In the genomic region with DNA sequence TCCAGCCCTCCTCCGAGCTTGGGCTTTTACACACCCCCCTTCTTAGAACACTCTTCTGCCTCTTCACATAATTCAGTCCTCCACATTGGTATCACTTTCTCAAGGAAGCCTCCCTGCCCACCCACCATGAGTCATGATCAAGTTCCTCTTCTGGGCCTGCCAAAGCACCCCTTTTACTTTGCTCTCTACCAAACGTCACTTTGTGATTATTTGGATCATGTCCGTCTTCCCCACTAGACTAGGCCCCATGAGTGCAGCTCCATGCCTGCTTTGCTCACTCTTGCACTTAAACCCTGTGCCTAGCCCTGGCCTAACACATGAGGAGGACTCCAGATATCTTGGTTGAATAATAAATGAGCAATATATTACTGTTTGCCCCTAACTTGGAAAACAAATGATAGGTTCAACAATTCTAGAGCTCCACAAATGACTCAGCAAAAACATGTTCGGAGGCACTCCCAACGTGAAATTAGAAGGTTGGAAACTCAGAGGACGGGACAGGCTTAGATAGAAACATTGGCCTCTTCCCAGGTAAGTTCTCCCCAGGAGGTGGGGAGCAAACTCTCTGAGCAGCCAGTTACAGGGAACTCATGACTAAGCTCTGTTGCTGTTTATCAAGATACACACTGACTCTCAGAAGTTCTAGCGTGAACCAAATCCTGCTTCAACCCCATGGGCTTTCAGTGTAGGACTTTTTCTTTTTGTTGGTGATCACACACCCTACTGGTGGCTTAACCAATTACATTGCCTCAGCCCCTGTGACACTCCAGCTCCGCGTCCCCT, we compare ENCODE assay signal across 8 cellular contexts. TPM values are rescaled to one million over a fixed set of nuclear protein-coding genes. Genes with fewer than 3 reads are reported as not detected.
A peak's percentile ranks its signal among the peaks of the same experiment; 100 is the strongest.
DNase-seq lines count a peak whose midpoint lies in the region; ATAC-seq and TF ChIP-seq lines count a peak whose summit lies in the region.

No MANE protein-coding gene starts in this region.

- intact Hi-C loops in CD14-positive monocyte (cut with micrococcal nuclease), result no loop called here
- intact Hi-C loops in uterus (cut with DNase I; ENCODE audit: low total_unique reads), result no loop called here

- no peak for TF ChIP-seq POLR2A in uterus (IDR thresholded peaks at IDR 0.05)

- H3K27me3 ChIP-seq in fibroblast of lung (ENCODE audit: control insufficient read depth, insufficient read depth, low read length) (no peaks in the 10 kb centered on the region), uterus (no peaks in the 10 kb centered on the region)

- no peaks in the 10 kb centered on the region for H3K79me2 ChIP-seq in fibroblast of lung (ENCODE audit: control insufficient read depth, insufficient read depth, low read length)

- peak overlapping the region; percentile 63 to 84 for H3K4me3 Mint-ChIP-seq in CD14-positive monocyte
- H3K4me3 Mint-ChIP-seq in activated CD4-positive, alpha-beta memory T cell treated with anti-CD3 and anti-CD28 coated beads, Interleukin-2, amount 10 ng/mL, durations not matched to agents 7 days and 5 days, result no peak overlapping the region
- H3K4me3 Mint-ChIP-seq in neural crest cell, result no peak overlapping the region

- peak; percentile 91 for DNase-seq in CD14-positive monocyte (ENCODE audit: low spot score)
- DNase-seq in NCI-H1694 treated with DMSO at 0.1 percent for 48 hours (lab: John Stamatoyannopoulos, UW), result peak; percentile 10
- peak; percentile 16 for DNase-seq in activated CD4-positive, alpha-beta memory T cell treated with anti-CD3 and anti-CD28 coated beads, Interleukin-2, amount 10 ng/mL, durations not matched to agents 7 days and 5 days
- DNase-seq in fibroblast of lung (ENCODE audit: low read depth in 2 of 2), result peak; percentile 82 to 90
- DNase-seq in neural crest cell (ENCODE audit: low read depth, low spot score), result peak; percentile 8
- DNase-seq in uterus, result peak; percentile 31 to 52
- no peak for DNase-seq in NCI-H345 treated with DMSO at 0.1 percent for 48 hours (lab: John Stamatoyannopoulos, UW; ENCODE audit: unreplicated experiment)

- POLR2A ChIA-PET in activated CD4-positive, alpha-beta memory T cell treated with anti-CD3 and anti-CD28 coated beads, Interleukin-2, amount 10 ng/mL, durations not matched to agents 7 days and 5 days (lab: Charles Lee), result interaction anchor here (0.6 to 1.7 kb wide), 8 partner anchors 20 to 351 kb away, joined by 3 to 5 read pairs (median 3); a partner anchor contains a TSS

- H3K4me3 ChIP-seq in fibroblast of lung (replicated peaks in 1 of 4; ENCODE audit: control extremely low read depth in 1 of 4, insufficient read depth in 1 of 4, low read depth in 3 of 4, low read length in 4 of 4), result no peak overlapping the region
- no peak overlapping the region for H3K4me3 ChIP-seq in uterus

- peak overlapping the region; percentile 30 for H2AFZ ChIP-seq in fibroblast of lung (ENCODE audit: low read length)

- TF ChIP-seq CTCF in CD14-positive monocyte (IDR thresholded peaks at IDR 0.05) (peak; percentile 84), fibroblast of lung (conservative IDR thresholded peaks at IDR 0.05 in 1 of 2, IDR thresholded peaks at IDR 0.05 in 1 of 2; ENCODE audit: low read depth in 1 of 2, low read length in 2 of 2) (peak; percentile 52 to 66), neural crest cell (conservative IDR thresholded peaks at IDR 0.05) (peak; percentile 58), uterus (IDR thresholded peaks at IDR 0.05) (peak; percentile 50 to 76 (median 64))

- H3K9me3 ChIP-seq in fibroblast of lung (ENCODE audit: control insufficient read depth, insufficient read depth, low read depth, low read length), result no peaks in the 10 kb centered on the region
- no peaks in the 10 kb centered on the region for H3K9me3 ChIP-seq in uterus

- no peaks in the 10 kb centered on the region for H3K9me3 Mint-ChIP-seq in CD14-positive monocyte
- no peaks in the 10 kb centered on the region for H3K9me3 Mint-ChIP-seq in activated CD4-positive, alpha-beta memory T cell treated with anti-CD3 and anti-CD28 coated beads, Interleukin-2, amount 10 ng/mL, durations not matched to agents 7 days and 5 days
- peaks cover 3% of the 10 kb centered on the region for H3K9me3 Mint-ChIP-seq in neural crest cell

- CTCF ChIA-PET in activated CD4-positive, alpha-beta memory T cell treated with anti-CD3 and anti-CD28 coated beads, Interleukin-2, amount 10 ng/mL, durations not matched to agents 7 days and 5 days (lab: Charles Lee), result interaction anchor here (0.8 to 2.3 kb wide), 7 partner anchors 10 to 351 kb away, joined by 3 to 10 read pairs (median 3); a partner anchor contains a TSS

- H3K4me1 Mint-ChIP-seq in CD14-positive monocyte (peaks cover 17% of the 10 kb centered on the region), neural crest cell (peaks cover 4% of the 10 kb centered on the region)
- H3K4me1 Mint-ChIP-seq in activated CD4-positive, alpha-beta memory T cell treated with anti-CD3 and anti-CD28 coated beads, Interleukin-2, amount 10 ng/mL, durations not matched to agents 7 days and 5 days, result peaks cover 12% of the 10 kb centered on the region

- H3K27ac Mint-ChIP-seq in CD14-positive monocyte (peak overlapping the region; percentile 96 to 99 (median 98)), neural crest cell (ENCODE audit: unreplicated experiment) (no peak overlapping the region)
- peak overlapping the region; percentile 13 for H3K27ac Mint-ChIP-seq in activated CD4-positive, alpha-beta memory T cell treated with anti-CD3 and anti-CD28 coated beads, Interleukin-2, amount 10 ng/mL, durations not matched to agents 7 days and 5 days

- no peak overlapping the region for H3K9ac ChIP-seq in fibroblast of lung (ENCODE audit: insufficient read depth, low read length)

- H4K20me1 ChIP-seq in fibroblast of lung (ENCODE audit: control insufficient read depth, extremely low read depth, insufficient read depth, low read length), result no peaks in the 10 kb centered on the region

- H3K4me2 ChIP-seq in fibroblast of lung (ENCODE audit: extremely low read depth, insufficient read depth, low read length), result no peak overlapping the region

- H3K4me1 ChIP-seq in fibroblast of lung (ENCODE audit: control insufficient read depth, extremely low read depth, insufficient read depth, low read length) (no peaks in the 10 kb centered on the region), uterus (peaks cover 0 to 3% of the 10 kb centered on the region in 2 donors)

- no peaks in the 10 kb centered on the region for H3K36me3 Mint-ChIP-seq in CD14-positive monocyte
- no peaks in the 10 kb centered on the region for H3K36me3 Mint-ChIP-seq in activated CD4-positive, alpha-beta memory T cell treated with anti-CD3 and anti-CD28 coated beads, Interleukin-2, amount 10 ng/mL, durations not matched to agents 7 days and 5 days (ENCODE audit: low read depth)
- no peaks in the 10 kb centered on the region for H3K36me3 Mint-ChIP-seq in neural crest cell (ENCODE audit: low read depth)

- peak overlapping the region; percentile 1 for H3K27ac ChIP-seq in fibroblast of lung (ENCODE audit: insufficient read depth, low read length)
- peak overlapping the region; percentile 74 to 76 for H3K27ac ChIP-seq in uterus

- peak; percentile 51 for ATAC-seq in GM21390 (IDR thresholded peaks at IDR 0.05; ENCODE audit: unreplicated experiment)

- no peaks in the 10 kb centered on the region for H3K36me3 ChIP-seq in fibroblast of lung (ENCODE audit: control insufficient read depth, insufficient read depth, low read length)
- H3K36me3 ChIP-seq in uterus, result no peaks in the 10 kb centered on the region

- H3K27me3 Mint-ChIP-seq in CD14-positive monocyte (ENCODE audit: low read depth in 3 of 3) (peaks cover 0 to 5% (median under 1%) of the 10 kb centered on the region in 3 donors), neural crest cell (ENCODE audit: low read depth) (peaks cover 6% of the 10 kb centered on the region)
- H3K27me3 Mint-ChIP-seq in activated CD4-positive, alpha-beta memory T cell treated with anti-CD3 and anti-CD28 coated beads, Interleukin-2, amount 10 ng/mL, durations not matched to agents 7 days and 5 days, result peaks cover 4% of the 10 kb centered on the region

RNA-seq across cellular contexts. Expression of a gene that starts 28.3 kb away (rescaled TPM):
- polyA plus RNA-seq in CD14-positive monocyte, result not detected
- total RNA-seq in activated CD4-positive, alpha-beta memory T cell treated with anti-CD3 and anti-CD28 coated beads, Interleukin-2, amount 10 ng/mL, durations not matched to agents 7 days and 5 days, result not detected
- total RNA-seq in fibroblast of lung, result not detected in 2 replicates
- polyA plus RNA-seq in fibroblast of lung, result not detected in 2 replicates
- polyA plus RNA-seq in fibroblast of lung (2012), result not detected in 2 replicates
- polyA minus RNA-seq in fibroblast of lung (ENCODE audit: low replicate concordance), result 0.63 TPM in 1 of 2 replicates, not detected in the other
- total RNA-seq in neural crest cell, result not detected in 2 replicates
- not detected for total RNA-seq in uterus

RNA-seq across cellular contexts. Expression of a gene that starts 35.3 kb away (rescaled TPM):
- 10 to 100 TPM; 14.4 to 17.4 TPM for polyA plus RNA-seq in CD14-positive monocyte
- total RNA-seq in activated CD4-positive, alpha-beta memory T cell treated with anti-CD3 and anti-CD28 coated beads, Interleukin-2, amount 10 ng/mL, durations not matched to agents 7 days and 5 days, result 10 to 100 TPM; 27.9 to 28.5 TPM
- total RNA-seq in fibroblast of lung, result 17.7 and 21.6 TPM in 2 replicates
- 37.3 and 51.2 TPM in 2 replicates for polyA plus RNA-seq in fibroblast of lung
- polyA plus RNA-seq in fibroblast of lung (2012), result 31.4 and 44.9 TPM in 2 replicates
- polyA minus RNA-seq in fibroblast of lung (ENCODE audit: low replicate concordance), result 31.9 and 37.0 TPM in 2 replicates
- total RNA-seq in neural crest cell, result 61.6 and 65.6 TPM in 2 replicates
- total RNA-seq in uterus, result 10 to 100 TPM in 3 of 4 donors, 1 to 10 TPM in 1; 5.6 to 69.9 (median 32.6) TPM

RNA-seq across cellular contexts. Expression of a gene that starts 51.0 kb away (rescaled TPM):
- polyA plus RNA-seq in CD14-positive monocyte, result not detected
- under 1 TPM; 0.40 to 0.65 TPM for total RNA-seq in activated CD4-positive, alpha-beta memory T cell treated with anti-CD3 and anti-CD28 coated beads, Interleukin-2, amount 10 ng/mL, durations not matched to agents 7 days and 5 days
- 0.17 TPM in 1 of 2 replicates, not detected in the other for total RNA-seq in fibroblast of lung
- polyA plus RNA-seq in fibroblast of lung, result 0.24 and 1.7 TPM in 2 replicates
- polyA plus RNA-seq in fibroblast of lung (2012), result 0.17 and 1.7 TPM in 2 replicates
- not detected in 2 replicates for polyA minus RNA-seq in fibroblast of lung (ENCODE audit: low replicate concordance)
- total RNA-seq in neural crest cell, result 3.4 and 3.5 TPM in 2 replicates
- total RNA-seq in uterus, result 1 to 10 TPM in 2 of 4 donors, under 1 TPM in 1, not detected in 1; 0.51 to 3.7 (median 1.2) TPM

RNA-seq across cellular contexts. Expression of a gene that starts 51.5 kb away (rescaled TPM):
- 10 to 100 TPM in 1 of 2 donors, 1 to 10 TPM in 1; 7.5 to 10.3 TPM for polyA plus RNA-seq in CD14-positive monocyte
- 10 to 100 TPM; 17.1 to 17.3 TPM for total RNA-seq in activated CD4-positive, alpha-beta memory T cell treated with anti-CD3 and anti-CD28 coated beads, Interleukin-2, amount 10 ng/mL, durations not matched to agents 7 days and 5 days
- 7.7 and 8.8 TPM in 2 replicates for total RNA-seq in fibroblast of lung
- polyA plus RNA-seq in fibroblast of lung, result 6.3 and 8.0 TPM in 2 replicates
- polyA plus RNA-seq in fibroblast of lung (2012), result 5.6 and 7.2 TPM in 2 replicates
- polyA minus RNA-seq in fibroblast of lung (ENCODE audit: low replicate concordance), result 11.5 and 15.9 TPM in 2 replicates
- 15.9 and 16.5 TPM in 2 replicates for total RNA-seq in neural crest cell
- 10 to 100 TPM; 10.8 to 18.3 (median 13.1) TPM for total RNA-seq in uterus

Comparison
In these comparisons a context has a peak if more than half of its experiments do, and no peak if none do; other contexts are left out.
1. H3K4me3 Mint-ChIP-seq: peak in CD14-positive monocyte (2 of 2); none in activated CD4-positive, alpha-beta memory T cell treated with anti-CD3 and anti-CD28 coated beads, Interleukin-2, amount 10 ng/mL, durations not matched to agents 7 days and 5 days (single experiment) and neural crest cell (single experiment).
2. Peak in every context shown above with its lines, with median percentiles within 50 percentile points of each other: CTCF ChIP-seq.